1 cellular context compared by ENCODE assay signal in genomic region chr2:62475172-62476011, GRCh38.
TF ChIP-seq lines count a peak whose summit lies in the region.

No MANE protein-coding gene starts in this region.

TF ChIP-seq in SK-N-SH, 30 proteins besides CTCF, POLR2A, EP300 and RAD21 (continued from another document):
- no peak for TF ChIP-seq NFIC (IDR thresholded peaks at IDR 0.05; ENCODE audit: borderline replicate concordance)
- TF ChIP-seq JUND (IDR thresholded peaks at IDR 0.05) = no peak
- no peak for TF ChIP-seq FOXM1 (IDR thresholded peaks at IDR 0.05; ENCODE audit: low read depth)
- TF ChIP-seq YY1 (IDR thresholded peaks at IDR 0.05; ENCODE audit: low read depth) = no peak
- no peak for TF ChIP-seq GABPA (IDR thresholded peaks at IDR 0.05; ENCODE audit: low read depth)
- TF ChIP-seq ZBTB33 (IDR thresholded peaks at IDR 0.05; ENCODE audit: borderline replicate concordance, low read depth) = no peak
- TF ChIP-seq TEAD4 (IDR thresholded peaks at IDR 0.05; ENCODE audit: borderline replicate concordance, insufficient read depth) = no peak
- peak; percentile 62 for TF ChIP-seq TCF12 (IDR thresholded peaks at IDR 0.05)
- no peak for TF ChIP-seq MEF2A (IDR thresholded peaks at IDR 0.05; ENCODE audit: borderline replicate concordance, low read depth)
- TF ChIP-seq ELF1 (IDR thresholded peaks at IDR 0.05) = no peak
- no peak for TF ChIP-seq RFX5 (IDR thresholded peaks at IDR 0.05; ENCODE audit: low read length)
- TF ChIP-seq USF1 (IDR thresholded peaks at IDR 0.05; ENCODE audit: borderline replicate concordance, low read depth) = no peak
- TF ChIP-seq, protein P1, sequence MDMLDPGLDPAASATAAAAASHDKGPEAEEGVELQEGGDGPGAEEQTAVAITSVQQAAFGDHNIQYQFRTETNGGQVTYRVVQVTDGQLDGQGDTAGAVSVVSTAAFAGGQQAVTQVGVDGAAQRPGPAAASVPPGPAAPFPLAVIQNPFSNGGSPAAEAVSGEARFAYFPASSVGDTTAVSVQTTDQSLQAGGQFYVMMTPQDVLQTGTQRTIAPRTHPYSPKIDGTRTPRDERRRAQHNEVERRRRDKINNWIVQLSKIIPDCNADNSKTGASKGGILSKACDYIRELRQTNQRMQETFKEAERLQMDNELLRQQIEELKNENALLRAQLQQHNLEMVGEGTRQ (IDR thresholded peaks at IDR 0.05; ENCODE audit: borderline replicate concordance, low read depth, low read length) = no peak
